ENCODE assay signal across 18 cellular contexts in genomic region chr7:41162612-41163011, GRCh38.
A peak's percentile ranks its signal among the peaks of the same experiment; 100 is the strongest.
DNase-seq lines count a peak whose midpoint lies in the region; ATAC-seq, FAIRE-seq and TF ChIP-seq lines count a peak whose summit lies in the region.
"Had no signal": no experiment of that assay in that cellular context is flagged by ENCODE, and none has a peak within 500 bp of the region (broad histone marks: within the 10 kb centered on the region; RNA-seq: fewer than 3 reads in every experiment).

No MANE protein-coding gene starts in this region.

- DNase-seq in Daoy (ENCODE audit: low read depth) (peak; percentile 60), IMR-90 (peak; percentile 75), astrocyte of the spinal cord (ENCODE audit: low read depth, low spot score) (peak; percentile 23), kidney epithelial cell (ENCODE audit: low read depth) (peak; percentile 16), Kasumi-1 (lab: John Stamatoyannopoulos, UW) (no peak), GM12891 (ENCODE audit: insufficient read length, low spot score) (no peak), Ammon's horn (ENCODE audit: low spot score) (no peak)
- DNase-seq: DMS79, GOT3, Karpas-422, MV-4-11, NCI-H1417 treated with DMSO at 0.1 percent for 48 hours, NCI-H2029, NCI-H510A treated with DMSO at 0.1 percent for 48 hours, Peyer's patch, SIG-M5 had no signal

- H3K27me3 ChIP-seq in IMR-90 (ENCODE audit: control insufficient read depth, insufficient read depth, low read length) (no peaks in the 10 kb centered on the region), kidney epithelial cell (ENCODE audit: control insufficient read depth, insufficient read depth, low read length) (no peaks in the 10 kb centered on the region)
- H3K27me3 ChIP-seq: Peyer's patch had no signal

- H4K5ac ChIP-seq in IMR-90 (ENCODE audit: low read depth, low read length) = peak overlapping the region; percentile 67; the same call in 1 of the 2 replicates

- H3K9me3 ChIP-seq in IMR-90 (ENCODE audit: control insufficient read depth, insufficient read depth, low read length) = peaks cover 2% of the 10 kb centered on the region; the same call in 1 of the 2 replicates
- H3K9me3 ChIP-seq: A549, Peyer's patch had no signal

- ATAC-seq in IMR-90 (ENCODE audit: low read depth) = no peak
- no peak for ATAC-seq in HG03135 (IDR thresholded peaks at IDR 0.05; ENCODE audit: unreplicated experiment)
- ATAC-seq: A549 had no signal

- no peak overlapping the region for H3K56ac ChIP-seq in IMR-90 (ENCODE audit: extremely low read depth, insufficient read depth, low read length)

- no peak for FAIRE-seq in GM12891 (lab: Jason Lieb, UNC)

- dilution Hi-C loops in IMR-90 (cut with HindIII; ENCODE audit: low sequenced_read_pairs, unreplicated experiment) = no loop called here

- no peak overlapping the region for H3K4me2 ChIP-seq in IMR-90 (ENCODE audit: low read depth, low read length)
- H3K4me2 ChIP-seq: A549 had no signal

- peak overlapping the region; percentile 51; the same call in 1 of the 2 replicates for H3K18ac ChIP-seq in IMR-90 (ENCODE audit: low read depth, low read length)

- H3K9me1 ChIP-seq in IMR-90 (ENCODE audit: insufficient read depth, low read length) = no peaks in the 10 kb centered on the region

- no peaks in the 10 kb centered on the region for H3K79me1 ChIP-seq in IMR-90 (ENCODE audit: low read depth in 1 of 2, low read length in 2 of 2)

- peak overlapping the region; percentile 23; the same call in 1 of the 2 replicates for H3K23ac ChIP-seq in IMR-90 (ENCODE audit: low read depth, low read length)

- TF ChIP-seq POLR2A in IMR-90 (IDR thresholded peaks at IDR 0.05; ENCODE audit: low read depth, low read length) (no peak), GM12891 (IDR thresholded peaks at IDR 0.05; ENCODE audit: low read depth, low read length) (no peak)

- TF ChIP-seq CTCF in IMR-90 (conservative IDR thresholded peaks at IDR 0.05; ENCODE audit: low read depth, low read length) (no peak), astrocyte of the spinal cord (IDR thresholded peaks at IDR 0.05; ENCODE audit: low read depth, low read length) (no peak), kidney epithelial cell (IDR thresholded peaks at IDR 0.05; ENCODE audit: insufficient read depth, low read length, poor library complexity, severe bottlenecking) (no peak)

- CTCF ChIA-PET in IMR-90 (lab: Yijun Ruan, JAX) = no interaction called here

- H3K4me1 ChIP-seq in IMR-90 (ENCODE audit: control insufficient read depth, insufficient read depth, low read length) = peaks cover 6% of the 10 kb centered on the region
- H3K4me1 ChIP-seq: A549, Peyer's patch had no signal

- H2BK5ac ChIP-seq in IMR-90 (ENCODE audit: low read depth, low read length, poor library complexity, severe bottlenecking) = peak overlapping the region; percentile 38

- peak overlapping the region; percentile 69; the same call in 1 of the 2 replicates for H2BK20ac ChIP-seq in IMR-90 (ENCODE audit: low read depth, low read length)

- BruUV-seq in IMR-90 (replicated peaks; lab: Mats Ljungman, UMichigan) = no TSS peak

- in situ Hi-C loops in IMR-90 (cut with MboI; ENCODE audit: low sequenced_read_pairs) (no loop called here), astrocyte of the spinal cord (cut with HindIII; ENCODE audit: low sequenced_read_pairs) (no loop called here)

- H2AK5ac ChIP-seq in IMR-90 (ENCODE audit: low read depth, low read length) = no peak overlapping the region; the same call in 1 of the 2 replicates

- 62% methylated on average over 4 of the region's 4 CpGs; no CpG with 5 or more reads in 1 of the 2 experiments for WGBS in IMR-90 (ENCODE audit: extremely low coverage in 2 of 2, insufficient read length in 1 of 2), 2 experiments

- H3K4ac ChIP-seq in IMR-90 (ENCODE audit: low read depth, low read length) = peak overlapping the region; percentile 55; the same call in 1 of the 2 replicates

- POLR2A ChIA-PET in IMR-90 (lab: Charles Lee; ENCODE audit: unreplicated experiment) = interaction anchor here (1.0 kb wide), 1 partner anchor 8 kb away, joined by 4 read pairs; no protein-coding TSS in a partner anchor

- TF ChIP-seq RAD21 in IMR-90 (IDR thresholded peaks at IDR 0.05; ENCODE audit: low read length) = no peak

- H4K8ac ChIP-seq in IMR-90 (ENCODE audit: low read depth in 2 of 2, low read length in 2 of 2) = peak overlapping the region in 1 of 2 experiments; percentile 15; a peak in 1 of 4 replicates

- H3K27ac ChIP-seq in IMR-90 (ENCODE audit: insufficient read depth, low read length) = no peak overlapping the region
- H3K27ac ChIP-seq: A549, Peyer's patch had no signal

- peak overlapping the region; percentile 66 for H2BK120ac ChIP-seq in IMR-90 (ENCODE audit: low read depth, low read length)

- H3K36me3 ChIP-seq in IMR-90 (ENCODE audit: control insufficient read depth, insufficient read depth, low read length) = no peaks in the 10 kb centered on the region
- no peaks in the 10 kb centered on the region for H3K36me3 ChIP-seq in kidney epithelial cell (ENCODE audit: control insufficient read depth, insufficient read depth, low read length)
- H3K36me3 ChIP-seq: Peyer's patch had no signal

- peak overlapping the region; percentile 79 for H3K14ac ChIP-seq in IMR-90 (replicated peaks; ENCODE audit: low read depth, low read length)

- H3K4me3 ChIP-seq in IMR-90 (ENCODE audit: insufficient read depth, low read depth, low read length) = no peak overlapping the region
- H3K4me3 ChIP-seq in astrocyte of the spinal cord (ENCODE audit: low read depth, low read length) = no peak overlapping the region
- no peak overlapping the region for H3K4me3 ChIP-seq in kidney epithelial cell (ENCODE audit: low read depth, low read length)
- H3K4me3 ChIP-seq: A549, Peyer's patch had no signal

- no peak overlapping the region for H3K9ac ChIP-seq in IMR-90 (ENCODE audit: low read depth, low read length)

- intact Hi-C loops in IMR-90 (cut with micrococcal nuclease) = no loop called here

- no peak overlapping the region for H2AK9ac ChIP-seq in IMR-90 (replicated peaks; ENCODE audit: low read depth, low read length, poor library complexity)

- no peak overlapping the region for H2AFZ ChIP-seq in IMR-90 (replicated peaks; ENCODE audit: low read length, poor library complexity)

- H4K91ac ChIP-seq in IMR-90 (ENCODE audit: insufficient read depth, low read depth, low read length) = no peak overlapping the region

- peak overlapping the region; percentile 67; the same call in 1 of the 3 replicates for H2BK15ac ChIP-seq in IMR-90 (ENCODE audit: low read depth, low read length)

- no peaks in the 10 kb centered on the region for H4K20me1 ChIP-seq in IMR-90 (ENCODE audit: insufficient read depth, low read length)

TF ChIP-seq in IMR-90, 13 proteins besides CTCF, POLR2A, EP300 and RAD21 (continues in another document):
- no peak for TF ChIP-seq RFX5 (IDR thresholded peaks at IDR 0.05; ENCODE audit: low read depth, low read length)
- TF ChIP-seq CEBPB (IDR thresholded peaks at IDR 0.05; ENCODE audit: low read depth, low read length) = no peak
- TF ChIP-seq ELK1 (IDR thresholded peaks at IDR 0.05; ENCODE audit: borderline replicate concordance, low read depth, low read length) = no peak
- TF ChIP-seq MAZ (IDR thresholded peaks at IDR 0.05; ENCODE audit: borderline replicate concordance, low read depth, low read length) = no peak
- no peak for TF ChIP-seq BHLHE40 (IDR thresholded peaks at IDR 0.05; ENCODE audit: low read depth, low read length)
- no peak for TF ChIP-seq MAFK (IDR thresholded peaks at IDR 0.05; ENCODE audit: low read depth, low read length)
- TF ChIP-seq USF2 (IDR thresholded peaks at IDR 0.05; ENCODE audit: low read depth, low read length) = no peak

TF ChIP-seq in GM12891, 5 proteins besides CTCF, POLR2A, EP300 and RAD21:
- TF ChIP-seq TAF1 (IDR thresholded peaks at IDR 0.05; ENCODE audit: low read depth, low read length) = no peak
- no peak for TF ChIP-seq PAX5 (IDR thresholded peaks at IDR 0.05; ENCODE audit: insufficient read depth, low read length, severe bottlenecking)
- TF ChIP-seq POU2F2 (IDR thresholded peaks at IDR 0.05; ENCODE audit: low read depth, low read length) = no peak
- TF ChIP-seq SPI1 (IDR thresholded peaks at IDR 0.05; ENCODE audit: low read depth, low read length) = no peak
- TF ChIP-seq POLR2AphosphoS5 (IDR thresholded peaks at IDR 0.05; ENCODE audit: low read depth, low read length) = no peak

Comparison
In these comparisons a context has a peak if more than half of its experiments do, and no peak if none do; other contexts are left out.
1. DNase-seq: peak in Daoy (single experiment), IMR-90 (single experiment), astrocyte of the spinal cord (single experiment) and kidney epithelial cell (single experiment); none in Kasumi-1 (0 of 2), GM12891 (single experiment) and Ammon's horn (single experiment).